ENCODE assay signal across 1 cellular context in genomic region chr19:52048604-52049493, GRCh38.
A peak's percentile ranks its signal among the peaks of the same experiment; 100 is the strongest.
TF ChIP-seq lines count a peak whose summit lies in the region.

TSS of gene ZNF432 (minus strand) at chr19:52048838. CDS start at chr19:52046868, 1,970 bp downstream.

TF ChIP-seq in HepG2, 621 proteins besides CTCF, POLR2A, EP300 and RAD21 (continued from another document and continues in another):
- TF ChIP-seq AHDC1 (CRISPR knock-in tag; IDR thresholded peaks at IDR 0.05; ENCODE audit: borderline replicate concordance) (no peak), ZSCAN9 (CRISPR knock-in tag; IDR thresholded peaks at IDR 0.05; ENCODE audit: borderline replicate concordance) (no peak), ZMAT5 (CRISPR knock-in tag; IDR thresholded peaks at IDR 0.05; ENCODE audit: borderline replicate concordance, low read depth) (no peak), AFF4 (CRISPR knock-in tag; IDR thresholded peaks at IDR 0.05) (no peak), MBD4 (IDR thresholded peaks at IDR 0.05; ENCODE audit: borderline replicate concordance, low read length) (no peak), ZIK1 (CRISPR knock-in tag; IDR thresholded peaks at IDR 0.05; ENCODE audit: borderline replicate concordance, low read depth) (0 out of 2 replicates have a peak, but pooled peaks have one; percentile 16), NFE2L2 (IDR thresholded peaks at IDR 0.05; ENCODE audit: low read length) (no peak), AKNA (CRISPR knock-in tag; IDR thresholded peaks at IDR 0.05; ENCODE audit: borderline replicate concordance) (no peak), RFXAP (CRISPR knock-in tag; IDR thresholded peaks at IDR 0.05; ENCODE audit: borderline replicate concordance) (no peak), RELA (CRISPR knock-in tag; IDR thresholded peaks at IDR 0.05) (no peak), SKI (IDR thresholded peaks at IDR 0.05; ENCODE audit: partially characterized antibody) (no peak), DPF2 (CRISPR knock-in tag; IDR thresholded peaks at IDR 0.05; ENCODE audit: borderline replicate concordance, low read depth) (no peak), AKAP8 (CRISPR knock-in tag; IDR thresholded peaks at IDR 0.05) (no peak), SNAPC2 (CRISPR knock-in tag; IDR thresholded peaks at IDR 0.05) (no peak), ELF3 (CRISPR knock-in tag; IDR thresholded peaks at IDR 0.05) (peak; percentile 43; the same call in 1 of the 2 replicates), NR3C1 (CRISPR knock-in tag; IDR thresholded peaks at IDR 0.05) (no peak), ZNF329 (CRISPR knock-in tag; IDR thresholded peaks at IDR 0.05; ENCODE audit: low read depth) (peak; percentile 71; the same call in 1 of the 2 replicates), HIVEP1 (CRISPR knock-in tag; IDR thresholded peaks at IDR 0.05) (no peak), ATF1 (CRISPR knock-in tag; IDR thresholded peaks at IDR 0.05) (peak; percentile 58; the same call in 1 of the 2 replicates), MTA1 (CRISPR knock-in tag; IDR thresholded peaks at IDR 0.05; ENCODE audit: borderline replicate concordance) (no peak), PATZ1 (CRISPR knock-in tag; IDR thresholded peaks at IDR 0.05) (no peak), ZSCAN12 (CRISPR knock-in tag; IDR thresholded peaks at IDR 0.05) (no peak), PCBP2 (optimal IDR thresholded peaks at IDR 0.05; ENCODE audit: low read depth, low read length, poor library complexity, severe bottlenecking) (no peak), DNMT1 (CRISPR knock-in tag; IDR thresholded peaks at IDR 0.05) (no peak), ZBTB43 (CRISPR knock-in tag; conservative IDR thresholded peaks at IDR 0.05) (no peak), ZNF432 (CRISPR knock-in tag; IDR thresholded peaks at IDR 0.05; ENCODE audit: borderline replicate concordance) (no peak), ZNF205 (CRISPR knock-in tag; IDR thresholded peaks at IDR 0.05) (0 out of 2 replicates have a peak, but pooled peaks have one; percentile 50), HNRNPH1 (optimal IDR thresholded peaks at IDR 0.05; ENCODE audit: low read depth, low read length) (no peak), BRD4 (CRISPR knock-in tag; IDR thresholded peaks at IDR 0.05) (0 out of 2 replicates have a peak, but pooled peaks have one; percentile 30), GTF2F1 (IDR thresholded peaks at IDR 0.05; ENCODE audit: low read length) (no peak), TRIM24 (CRISPR knock-in tag; IDR thresholded peaks at IDR 0.05) (no peak), ZNF17 (CRISPR knock-in tag; IDR thresholded peaks at IDR 0.05) (no peak), MYPOP (CRISPR knock-in tag; IDR thresholded peaks at IDR 0.05) (peak; percentile 68; the same call in 1 of the 2 replicates), U2AF2 (IDR thresholded peaks at IDR 0.05; ENCODE audit: low read depth, low read length) (0 out of 2 replicates have a peak, but pooled peaks have one; percentile 33), RBFOX2 (IDR thresholded peaks at IDR 0.05; ENCODE audit: low read depth, low read length) (peak; percentile 79), KAT8 (CRISPR knock-in tag; IDR thresholded peaks at IDR 0.05) (peak; percentile 76), FIP1L1 (IDR thresholded peaks at IDR 0.05; ENCODE audit: borderline replicate concordance, insufficient read depth, low read depth, low read length) (no peak), NCOA1 (CRISPR knock-in tag; IDR thresholded peaks at IDR 0.05) (no peak), SP2 (CRISPR knock-in tag; IDR thresholded peaks at IDR 0.05) (no peak), SIN3B (IDR thresholded peaks at IDR 0.05; ENCODE audit: low read length) (no peak), KLF12 (CRISPR knock-in tag; IDR thresholded peaks at IDR 0.05; ENCODE audit: borderline replicate concordance) (no peak), ZNF530 (CRISPR knock-in tag; IDR thresholded peaks at IDR 0.05; ENCODE audit: low read depth) (no peak), CSRNP1 (CRISPR knock-in tag; IDR thresholded peaks at IDR 0.05) (no peak), ZKSCAN5 (CRISPR knock-in tag; IDR thresholded peaks at IDR 0.05) (no peak)
